ENCODE assay signal across 8 cellular contexts in genomic region chr2:3728104-3729054, GRCh38. TPM values are rescaled to one million over a fixed set of nuclear protein-coding genes. Genes with fewer than 3 reads are reported as not detected.
DNase-seq lines count a peak whose midpoint lies in the region; TF ChIP-seq lines count a peak whose summit lies in the region.

No MANE protein-coding gene starts in this region.

- CTCF ChIA-PET in SK-N-SH (lab: Yijun Ruan, JAX), result interaction anchor here (0.6 to 6.2 kb wide), 50 partner anchors 10 to 1206 kb away, joined by 3 to 218 read pairs (median 5); no protein-coding TSS in a partner anchor

- DNase-seq in NCI-H2081 (lab: John Stamatoyannopoulos, UW) (peak; percentile 67 to 74), NCI-H2081 treated with DMSO at 0.1 percent for 48 hours (lab: John Stamatoyannopoulos, UW) (no peak), M059J (ENCODE audit: low read depth) (peak; percentile 36), SK-N-SH (peak; percentile 77), fibroblast of the conjunctiva (ENCODE audit: low read depth) (peak; percentile 20), pulmonary artery endothelial cell (ENCODE audit: low read depth, low spot score) (peak; percentile 11), NCI-H1048 (lab: John Stamatoyannopoulos, UW) (no peak)
- no peak for DNase-seq in stimulated activated CD4-positive, alpha-beta T cell treated with anti-CD3 and anti-CD28 coated beads, Interleukin-12 subunit alpha, Interleukin-12 subunit beta, amount 100 ng/mL, for 4 hours

- H3K4me3 ChIP-seq in SK-N-SH (ENCODE audit: low read depth in 2 of 2, low read length in 1 of 2), result peak overlapping the region in 1 of 2 experiments; percentile 2; a peak in 1 of 4 replicates

- no peak overlapping the region for H2AFZ ChIP-seq in SK-N-SH (ENCODE audit: low read depth)

- no peaks in the 10 kb centered on the region for H3K36me3 ChIP-seq in SK-N-SH (replicated peaks in 1 of 2; ENCODE audit: control insufficient read depth in 1 of 2, insufficient read depth in 2 of 2, low read length in 1 of 2)

- H3K9ac ChIP-seq in SK-N-SH, result no peak overlapping the region

- 23% methylated on average over 22 of the region's 22 CpGs for WGBS in SK-N-SH (ENCODE audit: low lambda C conversion rate)

- TF ChIP-seq EP300 in SK-N-SH (IDR thresholded peaks at IDR 0.05; ENCODE audit: borderline replicate concordance in 1 of 2, low read depth in 1 of 2, low read length in 1 of 2), result no peak

- no peak overlapping the region for H3K27ac ChIP-seq in SK-N-SH (ENCODE audit: low read depth in 2 of 2, low read length in 1 of 2)

- no peaks in the 10 kb centered on the region for H3K27me3 ChIP-seq in SK-N-SH (ENCODE audit: insufficient read depth)

- no peaks in the 10 kb centered on the region for H3K9me2 ChIP-seq in SK-N-SH

- H3K4me1 ChIP-seq in SK-N-SH (ENCODE audit: control insufficient read depth in 1 of 2, insufficient read depth in 2 of 2, low read depth in 1 of 2, low read length in 1 of 2), result peaks cover 0 to 6% of the 10 kb centered on the region in 2 experiments; a peak in 1 of 4 replicates

- TF ChIP-seq RAD21 in SK-N-SH (IDR thresholded peaks at IDR 0.05; ENCODE audit: low read length), result peak; percentile 83

- POLR2A ChIA-PET in SK-N-SH (lab: Yijun Ruan, JAX), result interaction anchor here (1.0 kb wide), 1 partner anchor 52 kb away, joined by 3 read pairs; no protein-coding TSS in a partner anchor

- H3F3A ChIP-seq in SK-N-SH (replicated peaks; ENCODE audit: insufficient read depth), result no peaks in the 10 kb centered on the region

- TF ChIP-seq CTCF in SK-N-SH (IDR thresholded peaks at IDR 0.05), result peak; percentile 71

- no peaks in the 10 kb centered on the region for H3K9me3 ChIP-seq in SK-N-SH

- H3K79me2 ChIP-seq in SK-N-SH (ENCODE audit: insufficient read depth), result no peaks in the 10 kb centered on the region

- no peak overlapping the region for H3K4me2 ChIP-seq in SK-N-SH

- H4K20me1 ChIP-seq in SK-N-SH (ENCODE audit: insufficient read depth), result no peaks in the 10 kb centered on the region

TF ChIP-seq in SK-N-SH, 30 proteins besides CTCF, POLR2A, EP300 and RAD21:
- TF ChIP-seq MXI1 (IDR thresholded peaks at IDR 0.05; ENCODE audit: low read depth, low read length) (no peak), SMC3 (IDR thresholded peaks at IDR 0.05; ENCODE audit: low read depth, low read length) (peak; percentile 32; the same call in 1 of the 2 replicates)
TF ChIP-seq in SK-N-SH: peak in this region for 1.

RNA-seq across cellular contexts. Expression of gene DCDC2C, which starts 25.0 kb away (rescaled TPM):
- total RNA-seq in M059J (2014; rRNA removed; shearing (Covaris generic)), result not detected in 2 replicates
- not detected in 2 replicates for polyA plus RNA-seq in SK-N-SH (2012; rRNA removed)
- polyA plus RNA-seq in SK-N-SH (2012; cell fraction: cytosol; rRNA removed), result not detected in 2 replicates
- not detected in 2 replicates for polyA plus RNA-seq in SK-N-SH (2012; cell fraction: nucleus; rRNA removed)
- not detected in 2 replicates for total RNA-seq in pulmonary artery endothelial cell

Comparison
In these comparisons a context has a peak if more than half of its experiments do, and no peak if none do; other contexts are left out.
1. DNase-seq: peak in NCI-H2081 (2 of 2), M059J (single experiment), SK-N-SH (single experiment), fibroblast of the conjunctiva (single experiment) and pulmonary artery endothelial cell (single experiment); none in NCI-H2081 treated with DMSO at 0.1 percent for 48 hours (single experiment), NCI-H1048 (single experiment) and stimulated activated CD4-positive, alpha-beta T cell treated with anti-CD3 and anti-CD28 coated beads, Interleukin-12 subunit alpha, Interleukin-12 subunit beta, amount 100 ng/mL, for 4 hours (single experiment).